Comparison of ENCODE assay signal across 19 cellular contexts in genomic region chr13:67100723-67101122, GRCh38.
DNase-seq lines count a peak whose midpoint lies in the region; ATAC-seq and TF ChIP-seq lines count a peak whose summit lies in the region.
"Had no signal": no experiment of that assay in that cellular context is flagged by ENCODE, and none has a peak within 500 bp of the region (broad histone marks: within the 10 kb centered on the region; RNA-seq: fewer than 3 reads in every experiment).

No MANE protein-coding gene starts in this region.

- H3K4ac ChIP-seq in H9 (ENCODE audit: low read depth, low read length): no peak overlapping the region

- H3K4me2 ChIP-seq in H9 (ENCODE audit: insufficient read depth, insufficient read length, low read length): no peak overlapping the region

- no peak overlapping the region for H3T11ph ChIP-seq in H9 (ENCODE audit: low read length)

- H4K20me1 ChIP-seq in H9 (ENCODE audit: control insufficient read depth, insufficient read depth, insufficient read length): no peaks in the 10 kb centered on the region

- no peaks in the 10 kb centered on the region for H3K4me1 ChIP-seq in H9 (ENCODE audit: insufficient read depth, low read length)

- H2AFZ ChIP-seq in H9 (ENCODE audit: low read length): no peak overlapping the region

- H3K23ac ChIP-seq in H9 (ENCODE audit: insufficient read length, low read depth, low read length): no peak overlapping the region

- no peak overlapping the region for H2AK5ac ChIP-seq in H9 (ENCODE audit: insufficient read length, low read length)

- H3K14ac ChIP-seq in H9 (ENCODE audit: insufficient read depth, low read length): no peak overlapping the region

- no peak overlapping the region for H3K18ac ChIP-seq in H9 (ENCODE audit: insufficient read length, low read depth, low read length)

- no peaks in the 10 kb centered on the region for H3K27me3 Mint-ChIP-seq in H9 (ENCODE audit: low read depth)
- H3K27me3 Mint-ChIP-seq in activated T-helper 17 cell treated with anti-CD3 and anti-CD28 coated beads, Interleukin-2, amount 50 U/mL, for 72 hours: no peaks in the 10 kb centered on the region

- H2BK20ac ChIP-seq in H9 (ENCODE audit: low read depth, low read length, poor library complexity, severe bottlenecking): no peak overlapping the region

- no peak overlapping the region for H3K27ac ChIP-seq in H9 (ENCODE audit: insufficient read length, low read depth, low read length)
- H3K27ac ChIP-seq: coronary artery, right atrium auricular region had no signal

- H2BK15ac ChIP-seq in H9 (ENCODE audit: low read depth, low read length): no peak overlapping the region

- H3K9me3 Mint-ChIP-seq in H9: no peaks in the 10 kb centered on the region
- H3K9me3 Mint-ChIP-seq in activated T-helper 17 cell treated with anti-CD3 and anti-CD28 coated beads, Interleukin-2, amount 50 U/mL, for 72 hours: no peaks in the 10 kb centered on the region
- H3K9me3 Mint-ChIP-seq: CD8-positive, alpha-beta T cell had no signal

- no peaks in the 10 kb centered on the region for H3K79me2 ChIP-seq in H9 (ENCODE audit: insufficient read depth, low read length)

- no peak overlapping the region for H2BK5ac ChIP-seq in H9 (ENCODE audit: insufficient read length, low read length)

- H3K4me3 Mint-ChIP-seq in H9: no peak overlapping the region
- H3K4me3 Mint-ChIP-seq in activated T-helper 17 cell treated with anti-CD3 and anti-CD28 coated beads, Interleukin-2, amount 50 U/mL, for 72 hours: no peak overlapping the region
- H3K4me3 Mint-ChIP-seq: CD8-positive, alpha-beta T cell had no signal

- peaks cover 0 to 4% of the 10 kb centered on the region in 2 experiments; a peak in 2 of 4 replicates for H3K4me1 Mint-ChIP-seq in H9
- H3K4me1 Mint-ChIP-seq in activated T-helper 17 cell treated with anti-CD3 and anti-CD28 coated beads, Interleukin-2, amount 50 U/mL, for 72 hours: no peaks in the 10 kb centered on the region

- H2BK120ac ChIP-seq in H9 (ENCODE audit: low read depth, low read length, poor library complexity, severe bottlenecking): no peak overlapping the region

- no peak overlapping the region for H2BK12ac ChIP-seq in H9 (ENCODE audit: insufficient read length, low read depth, low read length)

- H3K23me2 ChIP-seq in H9 (ENCODE audit: insufficient read length, low read depth, low read length, poor library complexity, severe bottlenecking): no peaks in the 10 kb centered on the region

- no peak overlapping the region for H4K5ac ChIP-seq in H9 (ENCODE audit: insufficient read length, low read depth, low read length)

- ATAC-seq in GM21737 (IDR thresholded peaks at IDR 0.05; ENCODE audit: unreplicated experiment): no peak
- ATAC-seq in activated T-helper 17 cell treated with anti-CD3 and anti-CD28 coated beads, Interleukin-2, amount 50 U/mL, for 72 hours (replicated peaks): no peak
- ATAC-seq: CD8-positive, alpha-beta T cell; stimulated activated naive CD8-positive, alpha-beta T cell treated with anti-CD3 and anti-CD28 coated beads, Interleukin-15, Interleukin-2, amounts not matched to agents 100 U/mL and 50 U/mL, for 24 hours had no signal

- DNase-seq in H9 (peak; percentile 36), amniotic epithelial cell (ENCODE audit: low read depth) (peak; percentile 23), iPS-NIHi11 (ENCODE audit: low spot score) (peak; percentile 6), renal cortical epithelial cell (ENCODE audit: low read depth) (peak; percentile 54), NCI-H2029 treated with DMSO at 0.1 percent for 48 hours (lab: John Stamatoyannopoulos, UW) (no peak), UCSD-AML1 (lab: John Stamatoyannopoulos, UW; ENCODE audit: unreplicated experiment) (no peak)
- DNase-seq: activated CD4-positive, alpha-beta T cell treated with anti-CD3 and anti-CD28 coated beads for 4 hours; activated effector memory CD4-positive, alpha-beta T cell treated with anti-CD3 and anti-CD28 coated beads, Interleukin-2, amount 50 U/mL, for 16 hours; aorta; CD8-positive, alpha-beta T cell; NCI-H1436; NCI-H2171 treated with DMSO at 0.1 percent for 48 hours; NCI-H774; stimulated activated naive CD8-positive, alpha-beta T cell treated with anti-CD3 and anti-CD28 coated beads, Interleukin-15, Interleukin-2, amounts not matched to agents 100 U/mL and 50 U/mL, for 24 hours; T1000 had no signal

- H3K27ac Mint-ChIP-seq in H9: no peak overlapping the region
- no peak overlapping the region for H3K27ac Mint-ChIP-seq in activated T-helper 17 cell treated with anti-CD3 and anti-CD28 coated beads, Interleukin-2, amount 50 U/mL, for 72 hours
- H3K27ac Mint-ChIP-seq: CD8-positive, alpha-beta T cell had no signal

- no peak overlapping the region for H3K56ac ChIP-seq in H9 (ENCODE audit: insufficient read length, low read depth, low read length)

- H3K9ac ChIP-seq in H9 (ENCODE audit: extremely low read depth, insufficient read length, low read length): no peak overlapping the region

- no peak overlapping the region for H4K8ac ChIP-seq in H9 (replicated peaks; ENCODE audit: insufficient read length, low read depth, low read length)

- TF ChIP-seq CTCF in H9 (conservative IDR thresholded peaks at IDR 0.05): no peak

- no peaks in the 10 kb centered on the region for H3K36me3 Mint-ChIP-seq in H9 (ENCODE audit: insufficient read depth in 1 of 3, low read depth in 3 of 3)
- no peaks in the 10 kb centered on the region for H3K36me3 Mint-ChIP-seq in activated T-helper 17 cell treated with anti-CD3 and anti-CD28 coated beads, Interleukin-2, amount 50 U/mL, for 72 hours (ENCODE audit: low read depth)
- H3K36me3 Mint-ChIP-seq: CD8-positive, alpha-beta T cell had no signal

- no peaks in the 10 kb centered on the region for H3K79me1 ChIP-seq in H9 (ENCODE audit: insufficient read depth, low read depth, low read length, poor library complexity, severe bottlenecking)

- no peak overlapping the region for H4K91ac ChIP-seq in H9 (ENCODE audit: insufficient read length, low read depth, low read length)

- no peaks in the 10 kb centered on the region for H3K9me3 ChIP-seq in H9 (ENCODE audit: control insufficient read depth, low read depth, low read length)
- H3K9me3 ChIP-seq: right atrium auricular region had no signal

- WGBS in H9 (ENCODE audit: extremely low coverage, insufficient read length, low lambda C conversion rate): no CpG with 5 or more reads among the region's 3 CpGs

- H3K27me3 ChIP-seq in H9 (ENCODE audit: insufficient read depth, low read length): no peaks in the 10 kb centered on the region
- H3K27me3 ChIP-seq: right atrium auricular region had no signal

Comparison
In these comparisons a context has a peak if more than half of its experiments do, and no peak if none do; other contexts are left out.
1. DNase-seq: peak in H9 (single experiment), amniotic epithelial cell (single experiment), iPS-NIHi11 (single experiment) and renal cortical epithelial cell (single experiment); none in NCI-H2029 treated with DMSO at 0.1 percent for 48 hours (single experiment) and UCSD-AML1 (single experiment).